In genomic region chr5:67413749-67414148, GRCh38 we compare ENCODE assay signal across 29 cellular contexts.
"Had no signal": no experiment of that assay in that cellular context is flagged by ENCODE, and none has a peak within 500 bp of the region (broad histone marks: within the 10 kb centered on the region; RNA-seq: fewer than 3 reads in every experiment).

No MANE protein-coding gene starts in this region.

- H3K27ac ChIP-seq: lower lobe of right lung, neural progenitor cell, neutrophil, parathyroid adenoma, psoas muscle, right atrium auricular region, right lobe of liver, stomach, suprapubic skin, thoracic aorta, uterus had no signal

- DNase-seq: hippocampal formation; kidney glomerular epithelial cell; left cardiac atrium; lower lobe of right lung; mammary epithelial cell; mesenchymal stem cell; naive B cell; natural killer cell; nephron progenitor cell; occipital lobe; psoas muscle; right lobe of liver; stimulated activated CD4-positive, alpha-beta T cell treated with anti-CD3 and anti-CD28 coated beads, Interleukin-12 subunit alpha, Interleukin-12 subunit beta, amount 100 ng/mL, for 4 hours; stimulated activated CD4-positive, alpha-beta T cell treated with anti-CD3 and anti-CD28 coated beads, Interleukin-15, amount 100 ng/mL, for 24 hours; stimulated activated CD4-positive, alpha-beta T cell treated with anti-CD3 and anti-CD28 coated beads, Interleukin-2, amount 100 ng/mL, for 24 hours; stimulated activated CD4-positive, alpha-beta T cell treated with anti-CD3 and anti-CD28 coated beads, Interleukin-4, amount 100 ng/mL, for 1 hour; stimulated activated naive B cell treated with anti-CD40 and anti-IgM and Interleukin-4, amounts not matched to agents 10 μg/mL and 1 μg/mL and 100 μg/mL, for 72 hours; stimulated activated naive CD8-positive, alpha-beta T cell treated with anti-CD3 and anti-CD28 coated beads, Interleukin-15, Interleukin-2, amounts not matched to agents 100 U/mL and 50 U/mL, for 24 hours; stomach; uterus had no signal

- FAIRE-seq: keratinocyte had no signal

- H3K4me1 ChIP-seq: lower lobe of right lung, right atrium auricular region, right lobe of liver, stomach, suprapubic skin, uterus had no signal

- H3K79me2 ChIP-seq: parathyroid adenoma had no signal

- H3K4me3 ChIP-seq: lower lobe of right lung, neural progenitor cell, psoas muscle, right atrium auricular region, right lobe of liver, stomach, suprapubic skin, thoracic aorta, tibial nerve, uterus had no signal

- H3K27me3 ChIP-seq: neural progenitor cell, neutrophil, right atrium auricular region, right lobe of liver, stomach, suprapubic skin, tibial nerve, uterus had no signal

- H3K9ac ChIP-seq: neural progenitor cell, parathyroid adenoma had no signal

- H3K9me3 ChIP-seq: lower lobe of right lung, neutrophil, psoas muscle, right atrium auricular region, right lobe of liver, stomach, suprapubic skin, thoracic aorta, tibial nerve, uterus had no signal

- ATAC-seq: left cardiac atrium; left lobe of liver; lower lobe of right lung; natural killer cell; psoas muscle; stimulated activated naive B cell treated with anti-CD40 and anti-IgM and Interleukin-4, amounts not matched to agents 10 μg/mL and 1 μg/mL and 100 μg/mL, for 72 hours; stimulated activated naive CD8-positive, alpha-beta T cell treated with anti-CD3 and anti-CD28 coated beads, Interleukin-15, Interleukin-2, amounts not matched to agents 100 U/mL and 50 U/mL, for 24 hours had no signal

- H3K36me3 ChIP-seq: lower lobe of right lung, neural progenitor cell, neutrophil, right atrium auricular region, right lobe of liver, stomach, suprapubic skin, thoracic aorta, tibial nerve, uterus had no signal

- H2AFZ ChIP-seq: neural progenitor cell, parathyroid adenoma had no signal

- H3K4me2 ChIP-seq: neural progenitor cell had no signal
